In genomic region chr9:109012876-109013677, GRCh38 we compare ENCODE assay signal across 8 cellular contexts. TPM values are rescaled to one million over a fixed set of nuclear protein-coding genes. Genes with fewer than 3 reads are reported as not detected.
A peak's percentile ranks its signal among the peaks of the same experiment; 100 is the strongest.
DNase-seq lines count a peak whose midpoint lies in the region; ATAC-seq and TF ChIP-seq lines count a peak whose summit lies in the region.

Gene CTNNAL1 (minus strand): TSS chr9:109013499. CDS start chr9:109013442, 57 bp downstream.

- H3K9ac ChIP-seq in neural progenitor cell = peak within 1 kb of the TSS; percentile 67

- H3K36me3 Mint-ChIP-seq in neural progenitor cell = peaks cover 13% of the 10 kb centered on the region

- peaks cover 2% of the 10 kb centered on the region for H3K9me3 Mint-ChIP-seq in neural progenitor cell

- H3K4me1 Mint-ChIP-seq in neural progenitor cell = peaks cover 36% of the 10 kb centered on the region

- H3F3A ChIP-seq in neural progenitor cell (ENCODE audit: low read depth) = peaks cover 18% of the 10 kb centered on the region

- peak within 1 kb of the TSS; percentile 97 for H3K4me3 Mint-ChIP-seq in neural progenitor cell

- H3K4me2 ChIP-seq in neural progenitor cell = peak within 1 kb of the TSS; percentile 75

- peaks cover 11% of the 10 kb centered on the region for H3K4me1 ChIP-seq in neural progenitor cell

- TF ChIP-seq CTCF in neural progenitor cell (IDR thresholded peaks at IDR 0.05) (no peak), subcutaneous adipose tissue (IDR thresholded peaks at IDR 0.05; ENCODE audit: low read depth) (no peak)

- ATAC-seq in GM21526 (IDR thresholded peaks at IDR 0.05; ENCODE audit: low FRiP score, unreplicated experiment) = peak; percentile 72

- no peaks in the 10 kb centered on the region for H3K36me3 ChIP-seq in neural progenitor cell

- H3K27me3 ChIP-seq in neural progenitor cell = no peaks in the 10 kb centered on the region

- DNase-seq in DMS 273 treated with DMSO at 0.1 percent for 48 hours (lab: John Stamatoyannopoulos, UW) = peak; percentile 71
- DNase-seq in HuH-7.5 (ENCODE audit: low spot score) = peak; percentile 87
- peak; percentile 90 for DNase-seq in RKO (ENCODE audit: low spot score)
- peak; percentile 77 for DNase-seq in activated effector memory CD4-positive, alpha-beta T cell treated with Interleukin-2 at 50 U/mL for 16 hours
- DNase-seq in fibroblast of the conjunctiva (ENCODE audit: low read depth) = peak; percentile 81
- DNase-seq in neural progenitor cell (ENCODE audit: low spot score) = peak; percentile 96

- H3K9me3 ChIP-seq in neural progenitor cell (ENCODE audit: low read depth) = no peaks in the 10 kb centered on the region

- H4K20me1 ChIP-seq in neural progenitor cell (ENCODE audit: low read depth) = peaks cover 32% of the 10 kb centered on the region

- H3K27ac ChIP-seq in neural progenitor cell = peak within 1 kb of the TSS; percentile 81

- H2AFZ ChIP-seq in neural progenitor cell (replicated peaks) = peak within 1 kb of the TSS; percentile 93

- peak within 1 kb of the TSS; percentile 91 for H3K27ac Mint-ChIP-seq in neural progenitor cell

- peaks cover 46% of the 10 kb centered on the region for H3K79me2 ChIP-seq in neural progenitor cell (ENCODE audit: low read depth)

- peak within 1 kb of the TSS; percentile 97 for H3K4me3 ChIP-seq in neural progenitor cell

- no peaks in the 10 kb centered on the region for H3K27me3 Mint-ChIP-seq in neural progenitor cell (ENCODE audit: insufficient read depth, low read depth)

RNA-seq across cellular contexts. Expression of gene CTNNAL1, which starts in this region (rescaled TPM):
- total RNA-seq in neural progenitor cell (ENCODE audit: low replicate concordance) = 102 and 156 TPM in 2 replicates
- 10 to 100 TPM; 24.5 to 58.5 (median 37.1) TPM for total RNA-seq in subcutaneous adipose tissue

Comparison
In these comparisons a context has a peak if more than half of its experiments do, and no peak if none do; other contexts are left out.
1. Peak in every context shown above with its lines: DNase-seq, ATAC-seq, H3K4me3 ChIP-seq and H3K27ac ChIP-seq.